8 cellular contexts compared by ENCODE assay signal in genomic region chr15:75589071-75589470, GRCh38.
"Had no signal": no experiment of that assay in that cellular context is flagged by ENCODE, and none has a peak within 500 bp of the region (broad histone marks: within the 10 kb centered on the region; RNA-seq: fewer than 3 reads in every experiment).

No MANE protein-coding gene starts in this region.

- DNase-seq: GM23248, GOT3, H7, HCEC 1CT, HFFc6 had no signal

- ATAC-seq: HepG2 had no signal

- H3K27ac Mint-ChIP-seq: HFFc6 had no signal

- H3K27ac ChIP-seq: GM23248, HL-60 had no signal

- H3K4me3 ChIP-seq: GM23248 had no signal

- H3K27me3 Mint-ChIP-seq: IgD-negative memory B cell had no signal

- H3K4me3 Mint-ChIP-seq: HFFc6, IgD-negative memory B cell had no signal

- H2AFZ ChIP-seq: GM23248 had no signal

- H3K9ac ChIP-seq: GM23248 had no signal
